ENCODE assay signal across 22 cellular contexts in the genomic region with DNA sequence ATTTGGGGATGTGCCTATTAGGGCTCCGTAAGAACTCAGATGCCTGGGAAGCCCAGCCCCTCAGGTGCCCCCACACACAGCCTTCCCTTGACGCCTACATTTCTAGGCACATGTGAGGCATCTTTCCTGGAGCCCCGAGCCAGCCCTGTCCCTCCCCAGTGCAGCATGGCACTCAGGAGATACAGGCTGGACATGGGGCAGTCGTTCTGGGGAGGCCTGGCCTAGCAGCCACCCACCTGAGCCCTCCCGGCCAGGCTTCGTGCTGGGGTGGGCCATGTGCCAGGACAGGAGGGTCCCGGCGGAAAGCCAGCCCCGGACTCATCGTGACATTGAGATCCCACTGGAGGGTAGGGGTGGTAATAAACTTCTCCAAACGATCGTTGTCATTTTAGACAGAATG. TPM values are rescaled to one million over a fixed set of nuclear protein-coding genes. Genes with fewer than 3 reads are reported as not detected.
"Had no signal": no experiment of that assay in that cellular context is flagged by ENCODE, and none has a peak within 500 bp of the region (broad histone marks: within the 10 kb centered on the region; RNA-seq: fewer than 3 reads in every experiment).

No MANE protein-coding gene starts in this region.

- H3K9me3 ChIP-seq: stomach, testis, upper lobe of left lung had no signal

- H3K27ac ChIP-seq: brain microvascular endothelial cell, parathyroid adenoma, stomach, testis, upper lobe of left lung had no signal

- H3K27me3 ChIP-seq: brain microvascular endothelial cell, stomach, testis, upper lobe of left lung had no signal

- DNase-seq: activated B cell treated with CpG ODN at 0.5 μM for 24 hours; activated CD4-positive, alpha-beta T cell treated with anti-CD3 and anti-CD28 coated beads for 48 hours; activated CD8-positive, alpha-beta memory T cell treated with anti-CD3 and anti-CD28 coated beads, Interleukin-2, amount 50 U/mL, for 4 hours; activated CD8-positive, alpha-beta T cell treated with anti-CD3 and anti-CD28 coated beads, Interleukin-2, amount 10 ng/mL, durations not matched to agents 7 days and 5 days; activated gamma-delta T cell; activated naive CD8-positive, alpha-beta T cell treated with anti-CD3 and anti-CD28 coated beads for 36 hours; activated T-cell treated with anti-CD3 and anti-CD28 coated beads, Interleukin-2, amount 50 U/mL, for 48 hours; amygdala; brain microvascular endothelial cell; cerebellar nuclear complex; effector memory CD8-positive, alpha-beta T cell; immature natural killer cell; left cardiac atrium; naive B cell; stimulated activated CD4-positive, alpha-beta T cell treated with anti-CD3 and anti-CD28 coated beads, Interleukin-15, amount 100 ng/mL, for 24 hours; stimulated activated CD4-positive, alpha-beta T cell treated with anti-CD3 and anti-CD28 coated beads, Interleukin-4, amount 100 ng/mL, for 24 hours; stomach; testis had no signal

- ATAC-seq: activated CD8-positive, alpha-beta T cell treated with anti-CD3 and anti-CD28 coated beads, Interleukin-2, amount 10 ng/mL, durations not matched to agents 7 days and 5 days; effector memory CD8-positive, alpha-beta T cell; left cardiac atrium had no signal

- H3K4me3 ChIP-seq: stomach, testis, upper lobe of left lung had no signal

- H3K27me3 Mint-ChIP-seq: activated B cell treated with CpG ODN at 0.5 μM for 24 hours; activated naive CD8-positive, alpha-beta T cell treated with anti-CD3 and anti-CD28 coated beads for 36 hours; dendritic cell treated with granulocyte-macrophage colony-stimulating factor and Interleukin-4, amounts not matched to agents 40 ng/mL and 50 ng/mL, for 4 days; effector memory CD8-positive, alpha-beta T cell; naive B cell had no signal

- H3K9me3 Mint-ChIP-seq: activated B cell treated with CpG ODN at 0.5 μM for 24 hours; activated naive CD8-positive, alpha-beta T cell treated with anti-CD3 and anti-CD28 coated beads for 36 hours; dendritic cell treated with granulocyte-macrophage colony-stimulating factor and Interleukin-4, amounts not matched to agents 40 ng/mL and 50 ng/mL, for 4 days; effector memory CD8-positive, alpha-beta T cell; immature natural killer cell; T-helper 2 cell treated with Interferon-gamma antibody and Interleukin-4, amounts not matched to agents 5 μg/mL and 100 μg/mL, for 36 hours had no signal

- H3K4me1 ChIP-seq: parathyroid adenoma, upper lobe of left lung had no signal

- H3K4me3 Mint-ChIP-seq: activated B cell treated with CpG ODN at 0.5 μM for 24 hours; activated CD8-positive, alpha-beta T cell treated with anti-CD3 and anti-CD28 coated beads, Interleukin-2, amount 10 ng/mL, durations not matched to agents 7 days and 5 days; activated naive CD8-positive, alpha-beta T cell treated with anti-CD3 and anti-CD28 coated beads for 36 hours; dendritic cell treated with granulocyte-macrophage colony-stimulating factor and Interleukin-4, amounts not matched to agents 40 ng/mL and 50 ng/mL, for 4 days; effector memory CD8-positive, alpha-beta T cell; naive B cell; T-helper 2 cell treated with Interferon-gamma antibody and Interleukin-4, amounts not matched to agents 5 μg/mL and 100 μg/mL, for 36 hours had no signal

- H3K27ac Mint-ChIP-seq: activated B cell treated with CpG ODN at 0.5 μM for 24 hours; activated CD8-positive, alpha-beta T cell treated with anti-CD3 and anti-CD28 coated beads, Interleukin-2, amount 10 ng/mL, durations not matched to agents 7 days and 5 days; activated naive CD8-positive, alpha-beta T cell treated with anti-CD3 and anti-CD28 coated beads for 36 hours; dendritic cell treated with granulocyte-macrophage colony-stimulating factor and Interleukin-4, amounts not matched to agents 40 ng/mL and 50 ng/mL, for 4 days; effector memory CD8-positive, alpha-beta T cell; T-helper 2 cell treated with Interferon-gamma antibody and Interleukin-4, amounts not matched to agents 5 μg/mL and 100 μg/mL, for 36 hours had no signal

- H3K4me1 Mint-ChIP-seq: activated B cell treated with CpG ODN at 0.5 μM for 24 hours; activated naive CD8-positive, alpha-beta T cell treated with anti-CD3 and anti-CD28 coated beads for 36 hours had no signal

RNA-seq across cellular contexts. Expression of gene BOK, which starts 15.2 kb away (rescaled TPM):
- total RNA-seq: activated B cell treated with CpG ODN at 0.5 μM for 24 hours; activated CD8-positive, alpha-beta T cell treated with anti-CD3 and anti-CD28 coated beads, Interleukin-2, amount 10 ng/mL, durations not matched to agents 7 days and 5 days had no signal
